ENCODE assay signal across 34 cellular contexts in the genomic region with DNA sequence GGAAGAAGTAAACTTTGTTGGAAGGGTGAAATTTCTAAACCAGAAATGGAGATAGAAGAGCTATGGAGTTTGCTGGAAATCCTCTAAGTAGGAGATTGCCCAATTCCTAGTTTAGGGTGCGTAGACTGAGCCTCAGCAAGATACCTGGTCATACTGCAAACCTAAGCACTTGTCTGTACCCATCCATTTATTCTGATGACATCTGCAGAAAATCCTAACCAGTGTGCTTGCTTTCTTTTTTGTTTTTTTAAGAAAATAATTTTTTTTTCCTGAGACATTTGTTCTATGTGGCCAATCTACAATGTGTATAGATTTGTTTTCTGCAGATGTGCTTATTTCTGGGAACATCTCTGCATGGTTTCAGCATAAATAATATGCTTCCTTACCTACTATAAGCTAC.
"Had no signal": no experiment of that assay in that cellular context is flagged by ENCODE, and none has a peak within 500 bp of the region (broad histone marks: within the 10 kb centered on the region; RNA-seq: fewer than 3 reads in every experiment).

No MANE protein-coding gene starts in this region.

- H3K27me3 ChIP-seq: MG63 had no signal

- H3K4me2 ChIP-seq: KMS-11 had no signal

- H3K9me3 ChIP-seq: MG63 had no signal

- DNase-seq: Karpas-422, Kasumi-1, MG63, MM.1S, MV-4-11, NCI-H1048, NCI-H1092, NCI-H1092 treated with DMSO at 0.1 percent for 48 hours, NCI-H1105, NCI-H1105 treated with DMSO at 0.1 percent for 48 hours, NCI-H1417, NCI-H1417 treated with DMSO at 0.1 percent for 48 hours, NCI-H1436, NCI-H1436 treated with DMSO at 0.1 percent for 48 hours, NCI-H146, NCI-H1694, NCI-H1694 treated with DMSO at 0.1 percent for 48 hours, NCI-H187, NCI-H187 treated with DMSO at 0.1 percent for 48 hours, NCI-H1930, NCI-H2029, NCI-H2029 treated with DMSO at 0.1 percent for 48 hours, NCI-H2081, NCI-H2081 treated with DMSO at 0.1 percent for 48 hours, NCI-H2107, NCI-H2171, NCI-H2171 treated with DMSO at 0.1 percent for 48 hours, NCI-H226, NCI-H345, NCI-H446, NCI-H446 treated with DMSO at 0.1 percent for 48 hours, NCI-H510A, NCI-H510A treated with DMSO at 0.1 percent for 48 hours had no signal

- H3K27ac ChIP-seq: KMS-11 had no signal

- H3K4me3 ChIP-seq: MG63 had no signal

- H3K36me3 ChIP-seq: MG63 had no signal

- H3K9ac ChIP-seq: KMS-11 had no signal
